In genomic region chr12:52120951-52121847, GRCh38 we compare ENCODE assay signal across 14 cellular contexts. TPM values are rescaled to one million over a fixed set of nuclear protein-coding genes. Genes with fewer than 3 reads are reported as not detected.
DNase-seq lines count a peak whose midpoint lies in the region; TF ChIP-seq lines count a peak whose summit lies in the region.
"Had no signal": no experiment of that assay in that cellular context is flagged by ENCODE, and none has a peak within 500 bp of the region (broad histone marks: within the 10 kb centered on the region; RNA-seq: fewer than 3 reads in every experiment).

No MANE protein-coding gene starts in this region.

- no peaks in the 10 kb centered on the region for H3K9me3 ChIP-seq in OCI-LY7 (ENCODE audit: low read length)

- H3K4me3 Mint-ChIP-seq in Calu3 (ENCODE audit: low read depth, unreplicated experiment), result no peak overlapping the region
- H3K4me3 Mint-ChIP-seq: activated CD4-positive, alpha-beta T cell treated with anti-CD3 and anti-CD28 coated beads, Interleukin-2, amount 10 ng/mL, durations not matched to agents 24 days and 14 days; stimulated activated effector memory CD8-positive, alpha-beta T cell treated with anti-CD3 and anti-CD28 coated beads, Interleukin-12 subunit alpha, Interleukin-12 subunit beta, amount 100 ng/mL, for 72 hours had no signal

- peak overlapping the region; percentile 70 for H3K4me2 ChIP-seq in OCI-LY7 (ENCODE audit: low read length)

- H3K27ac ChIP-seq in 22Rv1, result peak overlapping the region; percentile 38
- peak overlapping the region; percentile 41 for H3K27ac ChIP-seq in OCI-LY7 (ENCODE audit: low read depth, low read length, poor library complexity, severe bottlenecking)

- H3K4me3 ChIP-seq in OCI-LY7 (ENCODE audit: low read depth, low read length, poor library complexity, severe bottlenecking) (no peak overlapping the region), foreskin fibroblast (ENCODE audit: low read depth in 1 of 2, low read length in 2 of 2) (no peak overlapping the region)

- POLR2A ChIA-PET in GM10248 (lab: Yijun Ruan, JAX), result no interaction called here
- POLR2A ChIA-PET in OCI-LY7 (lab: Charles Lee), result interaction anchor here (0.6 to 2.8 kb wide), 4 partner anchors 17 to 140 kb away, joined by 3 to 13 read pairs (median 4); no protein-coding TSS in a partner anchor

- H3K27ac Mint-ChIP-seq in Calu3 (ENCODE audit: unreplicated experiment), result no peak overlapping the region
- H3K27ac Mint-ChIP-seq: activated CD4-positive, alpha-beta T cell treated with anti-CD3 and anti-CD28 coated beads, Interleukin-2, amount 10 ng/mL, durations not matched to agents 24 days and 14 days; naive thymus-derived CD4-positive, alpha-beta T cell; stimulated activated effector memory CD8-positive, alpha-beta T cell treated with anti-CD3 and anti-CD28 coated beads, Interleukin-12 subunit alpha, Interleukin-12 subunit beta, amount 100 ng/mL, for 72 hours had no signal

- intact Hi-C loops in OCI-LY7 (cut with micrococcal nuclease; ENCODE audit: unreplicated experiment), result no loop called here
- intact Hi-C loops in Calu3 (cut with micrococcal nuclease; ENCODE audit: unreplicated experiment), result no loop called here

- DNase-seq in GM10248 (ENCODE audit: extremely low spot score) (peak; percentile 5), OCI-LY7 (ENCODE audit: low spot score) (no peak), germinal center (ENCODE audit: low spot score) (peak; percentile 1), Calu3 (no peak), foreskin fibroblast (no peak), C1 segment of cervical spinal cord (lab: John Stamatoyannopoulos, UW) (no peak), NCI-H1092 treated with DMSO at 0.1 percent for 48 hours (lab: John Stamatoyannopoulos, UW) (no peak)

- TF ChIP-seq CTCF in 22Rv1 (IDR thresholded peaks at IDR 0.05), result no peak
- TF ChIP-seq CTCF in GM10248 (IDR thresholded peaks at IDR 0.05; ENCODE audit: control extremely low read depth, extremely low read depth, low read depth, missing control alignments), result no peak
- no peak for TF ChIP-seq CTCF in OCI-LY7 (conservative IDR thresholded peaks at IDR 0.05; ENCODE audit: low read length)
- TF ChIP-seq CTCF in Calu3 (IDR thresholded peaks at IDR 0.05; ENCODE audit: unreplicated experiment), result no peak
- no peak for TF ChIP-seq CTCF in foreskin fibroblast (IDR thresholded peaks at IDR 0.05; ENCODE audit: low read depth, low read length)

- H3K79me2 ChIP-seq in OCI-LY7 (ENCODE audit: insufficient read depth, low read depth, low read length), result peaks cover 15% of the 10 kb centered on the region; the same call in 1 of the 2 replicates

- no peaks in the 10 kb centered on the region for H3K9me3 Mint-ChIP-seq in Calu3 (ENCODE audit: low read depth, unreplicated experiment)
- H3K9me3 Mint-ChIP-seq: activated CD4-positive, alpha-beta T cell treated with anti-CD3 and anti-CD28 coated beads, Interleukin-2, amount 10 ng/mL, durations not matched to agents 24 days and 14 days; naive thymus-derived CD4-positive, alpha-beta T cell; stimulated activated effector memory CD8-positive, alpha-beta T cell treated with anti-CD3 and anti-CD28 coated beads, Interleukin-12 subunit alpha, Interleukin-12 subunit beta, amount 100 ng/mL, for 72 hours had no signal

- H3K9me2 ChIP-seq in OCI-LY7 (ENCODE audit: insufficient read depth, low read length), result no peaks in the 10 kb centered on the region

- H3K36me3 Mint-ChIP-seq in Calu3 (ENCODE audit: insufficient read depth, unreplicated experiment), result peaks cover 13% of the 10 kb centered on the region
- H3K36me3 Mint-ChIP-seq: naive thymus-derived CD4-positive, alpha-beta T cell; stimulated activated effector memory CD8-positive, alpha-beta T cell treated with anti-CD3 and anti-CD28 coated beads, Interleukin-12 subunit alpha, Interleukin-12 subunit beta, amount 100 ng/mL, for 72 hours had no signal

- CTCF ChIA-PET in GM10248 (lab: Yijun Ruan, JAX) (interaction anchor here (0.8 to 6.0 kb wide), 22 partner anchors 11 to 876 kb away, joined by 3 to 186 read pairs (median 4); partner anchors contain the start of genes ATG101 and TAMALIN), OCI-LY7 (lab: Charles Lee; ENCODE audit: unreplicated experiment) (interaction anchor here (1.0 to 1.2 kb wide), 2 partner anchors 89 to 96 kb away, joined by 3 to 8 read pairs; no protein-coding TSS in a partner anchor), Calu3 (lab: Charles Lee) (interaction anchor here (1.5 kb wide), 1 partner anchor 96 kb away, joined by 10 read pairs; no protein-coding TSS in a partner anchor)

- H3K4me1 ChIP-seq in OCI-LY7 (ENCODE audit: insufficient read depth, low read length, poor library complexity, severe bottlenecking), result peaks cover 76% of the 10 kb centered on the region

- BruUV-seq in OCI-LY7 (replicated peaks; lab: Mats Ljungman, UMichigan) (no TSS peak), Calu3 (replicated peaks; lab: Mats Ljungman, UMichigan) (no TSS peak)

- H3K4me1 Mint-ChIP-seq in Calu3 (ENCODE audit: low read depth, unreplicated experiment), result peaks cover 18% of the 10 kb centered on the region

- H2AFZ ChIP-seq in OCI-LY7 (ENCODE audit: low read length), result peak overlapping the region; percentile 83

- no peaks in the 10 kb centered on the region; the same call in 1 of the 2 replicates for H3K36me3 ChIP-seq in OCI-LY7 (ENCODE audit: insufficient read depth, low read length)

- H4K20me1 ChIP-seq in OCI-LY7 (ENCODE audit: insufficient read depth, low read length), result no peaks in the 10 kb centered on the region

- peaks cover 24% of the 10 kb centered on the region for H3K27me3 Mint-ChIP-seq in Calu3 (ENCODE audit: unreplicated experiment)

RNA-seq across cellular contexts. Expression of gene SMIM41, which starts 41.7 kb away (rescaled TPM):
- not detected in 2 replicates for total RNA-seq in OCI-LY7 (2014; rRNA removed; shearing (Covaris generic))
- total RNA-seq in OCI-LY7 (2022), result not detected in 2 replicates
- not detected in 2 replicates for total RNA-seq in Calu3 (2022)
- total RNA-seq: epithelial cell of proximal tubule, left ventricle myocardium superior, MCF 10A had no signal

RNA-seq across cellular contexts. Expression of gene ATG101, which starts 51.4 kb away (rescaled TPM):
- 53.9 and 65.5 TPM in 2 replicates for total RNA-seq in OCI-LY7 (2014; rRNA removed; shearing (Covaris generic))
- 30.7 and 38.0 TPM in 2 replicates for total RNA-seq in OCI-LY7 (2022)
- 32.8 and 35.0 TPM in 2 replicates for total RNA-seq in Calu3 (2022)

Comparison
In these comparisons a context has a peak if more than half of its experiments do, and no peak if none do; other contexts are left out.
1. DNase-seq: peak in GM10248 (single experiment) and germinal center (single experiment); none in OCI-LY7 (single experiment), Calu3 (single experiment), foreskin fibroblast (0 of 2), C1 segment of cervical spinal cord (0 of 14) and NCI-H1092 treated with DMSO at 0.1 percent for 48 hours (single experiment).